ENCODE assay signal across 30 cellular contexts in the genomic region with DNA sequence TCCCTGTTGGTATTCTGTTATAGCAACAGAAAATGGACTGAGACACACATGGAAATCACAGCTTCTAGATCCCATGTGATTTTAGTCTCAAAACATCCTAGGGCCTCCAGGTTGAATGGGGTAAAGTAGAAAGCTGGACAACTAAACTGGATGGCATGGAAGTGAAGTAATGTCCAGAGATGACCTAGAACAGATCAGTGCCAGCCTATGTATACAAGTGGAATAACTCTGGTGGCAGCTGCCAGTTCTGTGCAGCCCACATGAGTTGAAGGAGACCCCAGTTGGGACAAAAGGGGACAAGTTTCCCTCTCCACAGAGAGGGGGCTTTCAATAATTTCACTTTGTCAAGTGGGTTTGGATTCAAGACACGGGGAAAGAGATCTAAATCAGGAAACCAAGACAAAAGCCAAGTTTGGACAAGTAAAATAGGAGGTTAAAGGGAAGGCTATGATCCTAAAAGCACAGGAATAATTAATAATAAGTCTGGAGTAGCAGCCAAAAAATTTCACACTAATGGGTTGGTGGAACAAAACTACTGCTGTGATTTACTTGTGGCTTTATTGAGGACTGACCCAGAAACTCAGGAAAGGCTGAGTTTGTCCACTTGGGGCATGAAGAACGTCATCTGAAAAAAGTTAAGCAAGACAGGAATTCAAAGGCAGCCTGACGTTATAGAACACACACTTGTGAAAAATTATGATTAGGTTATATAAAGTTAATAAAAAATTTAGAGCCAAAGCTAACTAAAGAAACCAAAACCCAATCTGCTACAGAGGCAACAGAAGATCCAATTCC.
"Had no signal": no experiment of that assay in that cellular context is flagged by ENCODE, and none has a peak within 500 bp of the region (broad histone marks: within the 10 kb centered on the region; RNA-seq: fewer than 3 reads in every experiment).

No MANE protein-coding gene starts in this region.

- H3K4me1 Mint-ChIP-seq: activated CD4-positive, alpha-beta T cell treated with anti-CD3 and anti-CD28 coated beads, Interleukin-2, amount 10 ng/mL, durations not matched to agents 24 days and 14 days; activated naive CD4-positive, alpha-beta T cell treated with anti-CD3 and anti-CD28 coated beads, Interleukin-2, amount 10 ng/mL, durations not matched to agents 7 days and 5 days; activated naive CD8-positive, alpha-beta T cell treated with anti-CD3 and anti-CD28 coated beads, Interleukin-2, amount 10 ng/mL, durations not matched to agents 7 days and 5 days had no signal

- H3K4me3 Mint-ChIP-seq: activated CD4-positive, alpha-beta memory T cell treated with anti-CD3 and anti-CD28 coated beads for 36 hours; activated CD4-positive, alpha-beta T cell treated with anti-CD3 and anti-CD28 coated beads for 36 hours; activated CD4-positive, alpha-beta T cell treated with anti-CD3 and anti-CD28 coated beads, Interleukin-2, amount 10 ng/mL, durations not matched to agents 24 days and 14 days; activated CD8-positive, alpha-beta memory T cell treated with anti-CD3 and anti-CD28 coated beads, Interleukin-2, amount 10 ng/mL, durations not matched to agents 7 days and 5 days; activated CD8-positive, alpha-beta T cell treated with anti-CD3 and anti-CD28 coated beads, Interleukin-2, amount 10 ng/mL, durations not matched to agents 7 days and 5 days; activated naive CD4-positive, alpha-beta T cell treated with anti-CD3 and anti-CD28 coated beads, Interleukin-2, amount 10 ng/mL, durations not matched to agents 7 days and 5 days; activated naive CD8-positive, alpha-beta T cell treated with anti-CD3 and anti-CD28 coated beads, Interleukin-2, amount 10 ng/mL, durations not matched to agents 7 days and 5 days; brain; central memory CD8-positive, alpha-beta T cell; effector memory CD8-positive, alpha-beta T cell had no signal

- DNase-seq: activated CD4-positive, alpha-beta memory T cell treated with anti-CD3 and anti-CD28 coated beads for 36 hours; activated CD4-positive, alpha-beta T cell treated with anti-CD3 and anti-CD28 coated beads for 36 hours; activated CD4-positive, alpha-beta T cell treated with anti-CD3 and anti-CD28 coated beads, Interleukin-2, amount 10 ng/mL, durations not matched to agents 24 days and 14 days; activated CD4-positive, CD25-positive, alpha-beta regulatory T cell; activated CD4-positive, CD25-positive, alpha-beta regulatory T cell treated with anti-CD3 and anti-CD28 coated beads, Interleukin-2, amount 50 U/mL, for 72 hours; activated CD8-positive, alpha-beta memory T cell treated with anti-CD3 and anti-CD28 coated beads, Interleukin-2, amount 10 ng/mL, durations not matched to agents 7 days and 5 days; activated CD8-positive, alpha-beta memory T cell treated with anti-CD3 and anti-CD28 coated beads, Interleukin-2, amount 50 U/mL, for 4 hours; activated CD8-positive, alpha-beta T cell treated with anti-CD3 and anti-CD28 coated beads, Interleukin-2, amount 10 ng/mL, durations not matched to agents 7 days and 5 days; activated gamma-delta T cell; activated naive CD4-positive, alpha-beta T cell; activated naive CD4-positive, alpha-beta T cell treated with anti-CD3 and anti-CD28 coated beads, Interleukin-2, amount 10 ng/mL, durations not matched to agents 7 days and 5 days; activated naive CD8-positive, alpha-beta T cell treated with anti-CD3 and anti-CD28 coated beads, Interleukin-2, amount 10 ng/mL, durations not matched to agents 7 days and 5 days; activated T-cell treated with anti-CD3 and anti-CD28 coated beads, Interleukin-2, amount 50 U/mL, for 1 hour; activated T-cell treated with anti-CD3 and anti-CD28 coated beads, Interleukin-2, amount 50 U/mL, for 48 hours; cortex of kidney; dermis blood vessel endothelial cell; effector CD4-positive, alpha-beta T cell; effector memory CD8-positive, alpha-beta T cell; erythroblast; foreskin melanocyte; heart right ventricle; T-helper 2 cell had no signal

- H3K9me3 ChIP-seq: ascending aorta, breast epithelium, esophagus muscularis mucosa, gastroesophageal sphincter, heart right ventricle had no signal

- H3K4me3 ChIP-seq: ascending aorta, breast epithelium, cardiac muscle cell, esophagus muscularis mucosa, gastroesophageal sphincter, heart right ventricle had no signal

- H3K9me3 Mint-ChIP-seq: activated CD4-positive, alpha-beta memory T cell treated with anti-CD3 and anti-CD28 coated beads for 36 hours; activated naive CD4-positive, alpha-beta T cell treated with anti-CD3 and anti-CD28 coated beads, Interleukin-2, amount 10 ng/mL, durations not matched to agents 7 days and 5 days; central memory CD8-positive, alpha-beta T cell; effector memory CD8-positive, alpha-beta T cell had no signal

- H3K36me3 Mint-ChIP-seq: activated naive CD4-positive, alpha-beta T cell treated with anti-CD3 and anti-CD28 coated beads, Interleukin-2, amount 10 ng/mL, durations not matched to agents 7 days and 5 days; activated naive CD4-positive, alpha-beta T cell treated with anti-CD3 and anti-CD28 coated beads, Interleukin-2, amount 50 U/mL, for 72 hours had no signal

- H3K27me3 Mint-ChIP-seq: activated CD4-positive, alpha-beta memory T cell treated with anti-CD3 and anti-CD28 coated beads for 36 hours; activated CD4-positive, alpha-beta T cell treated with anti-CD3 and anti-CD28 coated beads for 36 hours; activated CD4-positive, alpha-beta T cell treated with anti-CD3 and anti-CD28 coated beads, Interleukin-2, amount 10 ng/mL, durations not matched to agents 24 days and 14 days; activated CD8-positive, alpha-beta memory T cell treated with anti-CD3 and anti-CD28 coated beads, Interleukin-2, amount 10 ng/mL, durations not matched to agents 7 days and 5 days; activated naive CD4-positive, alpha-beta T cell treated with anti-CD3 and anti-CD28 coated beads, Interleukin-2, amount 10 ng/mL, durations not matched to agents 7 days and 5 days; activated naive CD8-positive, alpha-beta T cell treated with anti-CD3 and anti-CD28 coated beads, Interleukin-2, amount 10 ng/mL, durations not matched to agents 7 days and 5 days; brain; central memory CD8-positive, alpha-beta T cell; effector memory CD8-positive, alpha-beta T cell had no signal

- H3K27ac ChIP-seq: ascending aorta, breast epithelium, esophagus muscularis mucosa, gastroesophageal sphincter, heart right ventricle had no signal

- ATAC-seq: activated CD4-positive, alpha-beta T cell treated with anti-CD3 and anti-CD28 coated beads for 36 hours; activated CD8-positive, alpha-beta memory T cell treated with anti-CD3 and anti-CD28 coated beads, Interleukin-2, amount 10 ng/mL, durations not matched to agents 7 days and 5 days; activated CD8-positive, alpha-beta T cell treated with anti-CD3 and anti-CD28 coated beads, Interleukin-2, amount 10 ng/mL, durations not matched to agents 7 days and 5 days; activated naive CD4-positive, alpha-beta T cell treated with anti-CD3 and anti-CD28 coated beads, Interleukin-2, amount 50 U/mL, for 72 hours; effector memory CD8-positive, alpha-beta T cell; gastroesophageal sphincter had no signal

- H3K36me3 ChIP-seq: ascending aorta, breast epithelium, cardiac muscle cell, esophagus muscularis mucosa, gastroesophageal sphincter, heart right ventricle had no signal

- H3K27me3 ChIP-seq: ascending aorta, breast epithelium, cardiac muscle cell, esophagus muscularis mucosa, gastroesophageal sphincter, heart right ventricle had no signal

- H3K4me1 ChIP-seq: ascending aorta, breast epithelium, gastroesophageal sphincter had no signal

- H3K27ac Mint-ChIP-seq: activated CD4-positive, alpha-beta memory T cell treated with anti-CD3 and anti-CD28 coated beads for 36 hours; activated CD4-positive, alpha-beta T cell treated with anti-CD3 and anti-CD28 coated beads for 36 hours; activated CD4-positive, alpha-beta T cell treated with anti-CD3 and anti-CD28 coated beads, Interleukin-2, amount 10 ng/mL, durations not matched to agents 24 days and 14 days; activated CD8-positive, alpha-beta memory T cell treated with anti-CD3 and anti-CD28 coated beads, Interleukin-2, amount 10 ng/mL, durations not matched to agents 7 days and 5 days; activated CD8-positive, alpha-beta T cell treated with anti-CD3 and anti-CD28 coated beads, Interleukin-2, amount 10 ng/mL, durations not matched to agents 7 days and 5 days; activated naive CD4-positive, alpha-beta T cell treated with anti-CD3 and anti-CD28 coated beads, Interleukin-2, amount 10 ng/mL, durations not matched to agents 7 days and 5 days; activated naive CD4-positive, alpha-beta T cell treated with anti-CD3 and anti-CD28 coated beads, Interleukin-2, amount 50 U/mL, for 72 hours; activated naive CD8-positive, alpha-beta T cell treated with anti-CD3 and anti-CD28 coated beads, Interleukin-2, amount 10 ng/mL, durations not matched to agents 7 days and 5 days; effector memory CD8-positive, alpha-beta T cell had no signal
